ENCODE assay signal across 1 cellular context in genomic region chr21:44847261-44848056, GRCh38.
TF ChIP-seq lines count a peak whose summit lies in the region.

No MANE protein-coding gene starts in this region.

TF ChIP-seq in HepG2, 621 proteins besides CTCF, POLR2A, EP300 and RAD21 (continued from another document and continues in another):
- TF ChIP-seq E2F2 (CRISPR knock-in tag; IDR thresholded peaks at IDR 0.05; ENCODE audit: borderline replicate concordance): no peak
- TF ChIP-seq RFXAP (CRISPR knock-in tag; IDR thresholded peaks at IDR 0.05; ENCODE audit: borderline replicate concordance): no peak
- no peak for TF ChIP-seq BRF2 (CRISPR knock-in tag; IDR thresholded peaks at IDR 0.05)
- TF ChIP-seq ZNF513 (CRISPR knock-in tag; conservative IDR thresholded peaks at IDR 0.05): no peak
- TF ChIP-seq ZBTB49 (CRISPR knock-in tag; IDR thresholded peaks at IDR 0.05; ENCODE audit: borderline replicate concordance): no peak
- no peak for TF ChIP-seq JUND (CRISPR knock-in tag; IDR thresholded peaks at IDR 0.05)
- no peak for TF ChIP-seq ZNF30 (CRISPR knock-in tag; IDR thresholded peaks at IDR 0.05)
- no peak for TF ChIP-seq MIXL1 (CRISPR knock-in tag; IDR thresholded peaks at IDR 0.05)
- no peak for TF ChIP-seq SIX1 (CRISPR knock-in tag; IDR thresholded peaks at IDR 0.05; ENCODE audit: borderline replicate concordance)
- no peak for TF ChIP-seq JUNB (CRISPR knock-in tag; IDR thresholded peaks at IDR 0.05; ENCODE audit: borderline replicate concordance)
- peak; percentile 9; the same call in 1 of the 2 replicates for TF ChIP-seq GABPB1 (CRISPR knock-in tag; IDR thresholded peaks at IDR 0.05)
- peak; percentile 45; the same call in 1 of the 2 replicates for TF ChIP-seq TARDBP (CRISPR knock-in tag; IDR thresholded peaks at IDR 0.05)
- TF ChIP-seq SPEN (CRISPR knock-in tag; IDR thresholded peaks at IDR 0.05; ENCODE audit: low read depth): peak; percentile 33; the same call in 1 of the 2 replicates
- no peak for TF ChIP-seq THAP7 (CRISPR knock-in tag; IDR thresholded peaks at IDR 0.05)
- TF ChIP-seq ZSCAN31 (CRISPR knock-in tag; IDR thresholded peaks at IDR 0.05; ENCODE audit: low read depth): no peak
- TF ChIP-seq ZNF451 (CRISPR knock-in tag; IDR thresholded peaks at IDR 0.05): peak; percentile 13; the same call in 1 of the 2 replicates
- TF ChIP-seq ZNF460 (CRISPR knock-in tag; IDR thresholded peaks at IDR 0.05; ENCODE audit: borderline replicate concordance): no peak
- TF ChIP-seq SP2 (CRISPR knock-in tag; IDR thresholded peaks at IDR 0.05): peak; percentile 33; the same call in 1 of the 2 replicates
- no peak for TF ChIP-seq HNF1B (CRISPR knock-in tag; IDR thresholded peaks at IDR 0.05)
- TF ChIP-seq DRAP1 (CRISPR knock-in tag; IDR thresholded peaks at IDR 0.05): no peak
- no peak for TF ChIP-seq TRAFD1 (CRISPR knock-in tag; IDR thresholded peaks at IDR 0.05; ENCODE audit: borderline replicate concordance)
- no peak for TF ChIP-seq HOMEZ (CRISPR knock-in tag; IDR thresholded peaks at IDR 0.05; ENCODE audit: low read depth)
- TF ChIP-seq NR0B2 (CRISPR knock-in tag; IDR thresholded peaks at IDR 0.05): no peak
- no peak for TF ChIP-seq IKZF5 (CRISPR knock-in tag; IDR thresholded peaks at IDR 0.05)
- TF ChIP-seq FOXO1 (CRISPR knock-in tag; IDR thresholded peaks at IDR 0.05): no peak
- peak; percentile 45 for TF ChIP-seq ZBTB38 (CRISPR knock-in tag; IDR thresholded peaks at IDR 0.05)
- no peak for TF ChIP-seq GATAD2A (CRISPR knock-in tag; IDR thresholded peaks at IDR 0.05)
- TF ChIP-seq STAG1 (CRISPR knock-in tag; IDR thresholded peaks at IDR 0.05): no peak
- TF ChIP-seq ZBTB26 (CRISPR knock-in tag; IDR thresholded peaks at IDR 0.05; ENCODE audit: borderline replicate concordance): no peak
- TF ChIP-seq ARNT (IDR thresholded peaks at IDR 0.05): no peak
- TF ChIP-seq NR2F6 (IDR thresholded peaks at IDR 0.05): no peak
- TF ChIP-seq NR2F6 (CRISPR knock-in tag; IDR thresholded peaks at IDR 0.05): 0 out of 2 replicates have a peak, but pooled peaks have one; percentile 8
- TF ChIP-seq ZNF605 (CRISPR knock-in tag; IDR thresholded peaks at IDR 0.05): no peak; the same call in 1 of the 2 replicates
- no peak for TF ChIP-seq CBX2 (IDR thresholded peaks at IDR 0.05; ENCODE audit: low read depth, low read length)
- no peak for TF ChIP-seq CBX2 (CRISPR knock-in tag; IDR thresholded peaks at IDR 0.05; ENCODE audit: low read depth)
- no peak for TF ChIP-seq SALL1 (CRISPR knock-in tag; IDR thresholded peaks at IDR 0.05)
- no peak for TF ChIP-seq KMT2B (CRISPR knock-in tag; IDR thresholded peaks at IDR 0.05)
- no peak for TF ChIP-seq PBX3 (CRISPR knock-in tag; IDR thresholded peaks at IDR 0.05; ENCODE audit: borderline replicate concordance)
- no peak; the same call in 1 of the 2 replicates for TF ChIP-seq PITX1 (CRISPR knock-in tag; IDR thresholded peaks at IDR 0.05)
- no peak; the same call in 1 of the 2 replicates for TF ChIP-seq SSRP1 (CRISPR knock-in tag; IDR thresholded peaks at IDR 0.05)
- no peak for TF ChIP-seq ZFY (CRISPR knock-in tag; IDR thresholded peaks at IDR 0.05)
- 0 out of 2 replicates have a peak, but pooled peaks have one; percentile 16 for TF ChIP-seq ZMYM4 (CRISPR knock-in tag; IDR thresholded peaks at IDR 0.05)
- TF ChIP-seq KLF16 (CRISPR knock-in tag; IDR thresholded peaks at IDR 0.05): no peak
- TF ChIP-seq PAWR (CRISPR knock-in tag; IDR thresholded peaks at IDR 0.05; ENCODE audit: borderline replicate concordance): no peak
- TF ChIP-seq ZFP62 (CRISPR knock-in tag; IDR thresholded peaks at IDR 0.05): no peak
- TF ChIP-seq ZNF891 (CRISPR knock-in tag; IDR thresholded peaks at IDR 0.05): no peak
- TF ChIP-seq KLF15 (CRISPR knock-in tag; IDR thresholded peaks at IDR 0.05; ENCODE audit: borderline replicate concordance): no peak
- no peak for TF ChIP-seq ZNF572 (CRISPR knock-in tag; IDR thresholded peaks at IDR 0.05)
- no peak for TF ChIP-seq KLF13 (CRISPR knock-in tag; IDR thresholded peaks at IDR 0.05)
- TF ChIP-seq IRF9 (CRISPR knock-in tag; IDR thresholded peaks at IDR 0.05; ENCODE audit: borderline replicate concordance): no peak
